In genomic region chr3:64109438-64109837, GRCh38 we compare ENCODE assay signal across 13 cellular contexts.
DNase-seq lines count a peak whose midpoint lies in the region; ATAC-seq, FAIRE-seq and TF ChIP-seq lines count a peak whose summit lies in the region.
"Had no signal": no experiment of that assay in that cellular context is flagged by ENCODE, and none has a peak within 500 bp of the region (broad histone marks: within the 10 kb centered on the region; RNA-seq: fewer than 3 reads in every experiment).

No MANE protein-coding gene starts in this region.

- H3K27me3 ChIP-seq in mammary epithelial cell (ENCODE audit: insufficient read depth, low read length) (no peaks in the 10 kb centered on the region), transverse colon (no peaks in the 10 kb centered on the region)

- H3K36me3 Mint-ChIP-seq in mesothelial cell of epicardium = peaks cover 16% of the 10 kb centered on the region
- H3K36me3 Mint-ChIP-seq: activated CD8-positive, alpha-beta memory T cell treated with anti-CD3 and anti-CD28 coated beads, Interleukin-2, amount 10 ng/mL, durations not matched to agents 7 days and 5 days had no signal

- no peak for TF ChIP-seq EP300 in transverse colon (IDR thresholded peaks at IDR 0.05; ENCODE audit: low read depth)

- no peak overlapping the region for H3K4me3 Mint-ChIP-seq in mesothelial cell of epicardium
- H3K4me3 Mint-ChIP-seq: activated CD8-positive, alpha-beta memory T cell treated with anti-CD3 and anti-CD28 coated beads, Interleukin-2, amount 10 ng/mL, durations not matched to agents 7 days and 5 days had no signal

- no peaks in the 10 kb centered on the region for H3K36me3 ChIP-seq in mammary epithelial cell (ENCODE audit: insufficient read depth, low read length)
- no peaks in the 10 kb centered on the region for H3K36me3 ChIP-seq in transverse colon

- H3K27ac Mint-ChIP-seq in mesothelial cell of epicardium = peak overlapping the region; percentile 84
- H3K27ac Mint-ChIP-seq: activated CD8-positive, alpha-beta memory T cell treated with anti-CD3 and anti-CD28 coated beads, Interleukin-2, amount 10 ng/mL, durations not matched to agents 7 days and 5 days had no signal

- TF ChIP-seq POLR2A in transverse colon (IDR thresholded peaks at IDR 0.05) (no peak), GM12892 (IDR thresholded peaks at IDR 0.05; ENCODE audit: low read depth, low read length) (no peak)

- H3K9me3 Mint-ChIP-seq in mesothelial cell of epicardium = peaks cover 7% of the 10 kb centered on the region

- 60% methylated on average over 1 of the region's 1 CpG for WGBS in mammary epithelial cell (ENCODE audit: low coverage, missing lambda C conversion rate)
- WGBS in transverse colon (ENCODE audit: low coverage in 1 of 2), 2 donors = 58% methylated on average over 1 of the region's 1 CpG; no CpG with 5 or more reads in 1 of the 2 donors

- H3K4me2 ChIP-seq in mammary epithelial cell (ENCODE audit: insufficient read depth, low read depth, low read length) = no peak overlapping the region

- peaks cover 50% of the 10 kb centered on the region for H3K4me1 Mint-ChIP-seq in mesothelial cell of epicardium
- H3K4me1 Mint-ChIP-seq: activated CD8-positive, alpha-beta memory T cell treated with anti-CD3 and anti-CD28 coated beads, Interleukin-2, amount 10 ng/mL, durations not matched to agents 7 days and 5 days had no signal

- no peak overlapping the region for H3K9ac ChIP-seq in mammary epithelial cell (ENCODE audit: insufficient read depth, low read length)

- ATAC-seq in left cardiac atrium (peak in 1 of 2 donors; percentile 69), Right ventricle myocardium superior (ENCODE audit: poor library complexity) (no peak)
- ATAC-seq: activated CD8-positive, alpha-beta memory T cell treated with anti-CD3 and anti-CD28 coated beads, Interleukin-2, amount 10 ng/mL, durations not matched to agents 7 days and 5 days had no signal

- CTCF ChIA-PET in mammary epithelial cell (lab: Charles Lee; ENCODE audit: low non-redundant PET) = no interaction called here

- in situ Hi-C loops in mammary epithelial cell (cut with MboI; ENCODE audit: low sequenced_read_pairs in 2 of 2) = no loop called here
- in situ Hi-C loops in transverse colon (cut with MboI; ENCODE audit: low pct_ligation_motif_present in 1 of 4, low pct_unique_long_range_greater_than_20kb in 1 of 4, low sequenced_read_pairs in 3 of 4) = no loop called here

- DNase-seq in left cardiac atrium (peak; percentile 30), Right ventricle myocardium superior (no peak), mammary epithelial cell (peak; percentile 8), mesothelial cell of epicardium (ENCODE audit: low spot score in 2 of 2, unreplicated experiment in 2 of 2) (no peak), transverse colon (peak; percentile 28), NCI-H2196 (lab: John Stamatoyannopoulos, UW; ENCODE audit: unreplicated experiment) (no peak), GM12892 (ENCODE audit: insufficient read length) (no peak)
- no peak for DNase-seq in activated naive CD4-positive, alpha-beta T cell (lab: John Stamatoyannopoulos, UW)
- DNase-seq: activated CD8-positive, alpha-beta memory T cell treated with anti-CD3 and anti-CD28 coated beads, Interleukin-2, amount 10 ng/mL, durations not matched to agents 7 days and 5 days; NCI-H1048; T-helper 9 cell had no signal

- BruUV-seq in mammary epithelial cell (replicated peaks; lab: Mats Ljungman, UMichigan) = no TSS peak

- H3K4me3 ChIP-seq in mammary epithelial cell (replicated peaks in 1 of 3; ENCODE audit: insufficient read depth in 1 of 3, low read depth in 2 of 3, low read length in 3 of 3) (no peak overlapping the region), transverse colon (no peak overlapping the region)

- no peak overlapping the region for H3K27ac ChIP-seq in mammary epithelial cell (ENCODE audit: insufficient read depth, low read depth, low read length)
- no peak overlapping the region for H3K27ac ChIP-seq in transverse colon
- H3K27ac ChIP-seq: HL-60 had no signal

- H3K9me3 ChIP-seq in mammary epithelial cell (replicated peaks; ENCODE audit: insufficient read depth, low read length) (no peaks in the 10 kb centered on the region), transverse colon (no peaks in the 10 kb centered on the region)

- peaks cover 12% of the 10 kb centered on the region for H3K79me2 ChIP-seq in mammary epithelial cell (ENCODE audit: insufficient read depth, low read length)

- H3K4me1 ChIP-seq in mammary epithelial cell (ENCODE audit: insufficient read depth, low read length) (peaks cover 35% of the 10 kb centered on the region), transverse colon (peaks cover 0 to 9% (median 0%) of the 10 kb centered on the region in 4 donors)

- no peaks in the 10 kb centered on the region for H4K20me1 ChIP-seq in mammary epithelial cell (ENCODE audit: insufficient read depth, low read length)

- no peak overlapping the region for H2AFZ ChIP-seq in mammary epithelial cell (ENCODE audit: low read depth, low read length)

- TF ChIP-seq CTCF in mammary epithelial cell (conservative IDR thresholded peaks at IDR 0.05 in 1 of 2, IDR thresholded peaks at IDR 0.05 in 1 of 2; ENCODE audit: extremely low read depth in 1 of 2, insufficient read depth in 1 of 2, low read depth in 1 of 2, low read length in 2 of 2) = no peak
- TF ChIP-seq CTCF in mesothelial cell of epicardium (IDR thresholded peaks at IDR 0.05; ENCODE audit: unreplicated experiment) = no peak
- TF ChIP-seq CTCF in transverse colon (IDR thresholded peaks at IDR 0.05) = no peak

- dilution Hi-C loops in mammary epithelial cell (cut with HindIII; ENCODE audit: low sequenced_read_pairs) = no loop called here

- intact Hi-C loops in left cardiac atrium (cut with DNase I) = loop anchor here in 1 of 2 donors (10.0 kb wide), 1 partner anchor 65 kb away; no protein-coding TSS in a partner anchor
- intact Hi-C loops in Right ventricle myocardium superior (cut with DNase I) = no loop called here
- intact Hi-C loops in mammary epithelial cell (cut with micrococcal nuclease) = no loop called here
- intact Hi-C loops in transverse colon (cut with DNase I; ENCODE audit: low total_unique reads) = no loop called here

- no peak for FAIRE-seq in GM12892 (lab: Jason Lieb, UNC)
- FAIRE-seq: G401.6 had no signal

- no peaks in the 10 kb centered on the region for H3K27me3 Mint-ChIP-seq in mesothelial cell of epicardium (ENCODE audit: low read depth)

Comparison
In these comparisons a context has a peak if more than half of its experiments do, and no peak if none do; other contexts are left out.
1. DNase-seq: peak in left cardiac atrium (single experiment), mammary epithelial cell (single experiment) and transverse colon (single experiment); none in Right ventricle myocardium superior (single experiment), mesothelial cell of epicardium (0 of 2), activated naive CD4-positive, alpha-beta T cell (0 of 4), NCI-H2196 (single experiment) and GM12892 (single experiment).